In the genomic region with DNA sequence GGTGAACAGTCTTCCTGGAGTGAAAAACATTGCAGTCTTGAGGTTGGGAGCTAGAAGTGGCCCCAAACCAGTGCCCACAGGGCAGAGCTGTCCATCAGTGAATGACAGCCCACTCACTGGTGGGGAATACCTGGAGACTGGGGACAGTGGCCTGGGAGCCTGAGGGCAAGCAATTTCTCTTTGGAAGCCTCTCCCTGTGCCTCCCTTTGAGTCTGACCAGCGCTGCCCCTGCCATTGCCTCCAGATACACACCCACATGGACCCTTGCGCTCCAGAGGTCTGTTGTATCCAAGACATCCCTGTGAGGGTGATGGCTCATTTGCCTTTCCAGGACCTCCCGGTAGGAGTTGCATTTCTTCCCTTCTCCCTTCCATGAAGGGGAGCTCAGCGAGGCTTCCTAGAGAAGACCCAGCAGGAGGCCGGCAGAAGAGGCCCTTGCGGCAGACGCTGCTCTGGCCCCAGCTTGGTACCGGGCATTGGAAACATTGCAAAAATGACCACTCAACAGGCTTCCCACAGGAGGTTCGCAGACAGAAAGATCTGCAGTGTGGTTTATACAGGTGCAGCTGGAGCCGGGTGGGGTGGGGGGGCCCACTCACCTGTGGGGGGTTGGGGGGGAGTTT, we compare ENCODE assay signal across 9 cellular contexts. TPM values are rescaled to one million over a fixed set of nuclear protein-coding genes. Genes with fewer than 3 reads are reported as not detected.
DNase-seq lines count a peak whose midpoint lies in the region; ATAC-seq, FAIRE-seq and TF ChIP-seq lines count a peak whose summit lies in the region.
"Had no signal": no experiment of that assay in that cellular context is flagged by ENCODE, and none has a peak within 500 bp of the region (broad histone marks: within the 10 kb centered on the region; RNA-seq: fewer than 3 reads in every experiment).

No MANE protein-coding gene starts in this region.

- H3K4me3 ChIP-seq in CD4-positive, alpha-beta memory T cell (ENCODE audit: low read length in 2 of 2): peak overlapping the region; percentile 15 to 25
- H3K4me3 ChIP-seq in OCI-LY3 (ENCODE audit: low read length) (peak overlapping the region; percentile 55; the same call in 1 of the 2 replicates), H1 (ENCODE audit: extremely low read depth in 1 of 4, insufficient read depth in 2 of 4, low read depth in 3 of 4, low read length in 4 of 4) (no peak overlapping the region), trophoblast cell (ENCODE audit: low read depth, low read length) (no peak overlapping the region)

- H2BK5ac ChIP-seq in H1 (ENCODE audit: low read depth, low read length) (peak overlapping the region; percentile 10; the same call in 1 of the 2 replicates), trophoblast cell (ENCODE audit: low read depth, low read length, poor library complexity) (peak overlapping the region; percentile 68)

- H2BK12ac ChIP-seq in H1 (ENCODE audit: low read depth, low read length) (0 out of 2 replicates have a peak overlapping the region, but pooled peaks have one; percentile 68), trophoblast cell (ENCODE audit: low read length) (peak overlapping the region; percentile 55)

- peaks cover 97% of the 10 kb centered on the region for H3K79me2 ChIP-seq in OCI-LY3 (ENCODE audit: low read length)
- H3K79me2 ChIP-seq in H1 (ENCODE audit: control insufficient read depth in 1 of 2, insufficient read depth in 2 of 2, low read length in 2 of 2): peaks cover 0 to 50% of the 10 kb centered on the region in 2 experiments; a peak in 2 of 4 replicates
- peaks cover 12% of the 10 kb centered on the region for H3K79me2 ChIP-seq in trophoblast cell (ENCODE audit: control insufficient read depth, insufficient read depth, low read length, poor library complexity)

- peaks cover 69% of the 10 kb centered on the region for H4K20me1 ChIP-seq in OCI-LY3 (ENCODE audit: insufficient read depth, low read length)
- H4K20me1 ChIP-seq in H1 (replicated peaks in 1 of 2; ENCODE audit: control insufficient read depth in 1 of 2, insufficient read depth in 2 of 2, low read length in 2 of 2): peaks cover 4 to 14% of the 10 kb centered on the region in 2 experiments

- H4K91ac ChIP-seq in H1 (replicated peaks; ENCODE audit: insufficient read length, low read length) (peak overlapping the region; percentile 25), trophoblast cell (ENCODE audit: low read depth, low read length) (peak overlapping the region; percentile 57)

- TF ChIP-seq RAD21 in H1 (IDR thresholded peaks at IDR 0.05 in 1 of 2, conservative IDR thresholded peaks at IDR 0.05 in 1 of 2; ENCODE audit: low read depth in 2 of 2, low read length in 2 of 2): no peak

- no peaks in the 10 kb centered on the region for H3K23me2 ChIP-seq in H1 (ENCODE audit: low read depth, low read length)

- H3K4me1 Mint-ChIP-seq in CD4-positive, alpha-beta memory T cell: peaks cover 68 to 100% (median 93%) of the 10 kb centered on the region in 4 donors

- H3K9ac ChIP-seq in OCI-LY3 (ENCODE audit: low read length) (0 out of 2 replicates have a peak overlapping the region, but pooled peaks have one; percentile 44), H1 (replicated peaks in 1 of 4; ENCODE audit: extremely low read depth in 1 of 4, low read depth in 3 of 4, low read length in 3 of 4) (no peak overlapping the region; a peak in 1 of 7 replicates), trophoblast cell (ENCODE audit: low read length) (no peak overlapping the region)

- H4K5ac ChIP-seq in H1 (ENCODE audit: insufficient read length, low read depth, low read length): no peak overlapping the region

- H2BK20ac ChIP-seq in H1 (ENCODE audit: low read length): peak overlapping the region; percentile 5; the same call in 1 of the 2 replicates

- H4K12ac ChIP-seq in trophoblast cell (ENCODE audit: low read depth, low read length): no peak overlapping the region

- H3K4me2 ChIP-seq in OCI-LY3 (ENCODE audit: low read length): peak overlapping the region; percentile 80
- peak overlapping the region; percentile 33 to 37 for H3K4me2 ChIP-seq in H1 (ENCODE audit: insufficient read depth in 1 of 2, low read depth in 2 of 2, low read length in 2 of 2)
- H3K4me2 ChIP-seq in trophoblast cell (ENCODE audit: low read length): peak overlapping the region; percentile 28

- H3K23ac ChIP-seq in H1 (ENCODE audit: insufficient read length): no peak overlapping the region
- no peak overlapping the region for H3K23ac ChIP-seq in trophoblast cell (ENCODE audit: low read length)

- H3K27ac ChIP-seq in CD4-positive, alpha-beta memory T cell (ENCODE audit: low read depth, low read length): peak overlapping the region; percentile 82
- no peak overlapping the region for H3K27ac ChIP-seq in OCI-LY3 (ENCODE audit: low read length)
- H3K27ac ChIP-seq in H1 (ENCODE audit: low read depth, low read length): no peak overlapping the region
- H3K27ac ChIP-seq in trophoblast cell (ENCODE audit: low read depth, low read length): peak overlapping the region; percentile 78

- peaks cover 0 to 4% (median 0%) of the 10 kb centered on the region in 8 donors for H3K9me3 Mint-ChIP-seq in CD4-positive, alpha-beta memory T cell

- TF ChIP-seq CTCF in OCI-LY3 (IDR thresholded peaks at IDR 0.05; ENCODE audit: low read depth, low read length): no peak
- no peak for TF ChIP-seq CTCF in H1 (IDR thresholded peaks at IDR 0.05; ENCODE audit: control extremely low read depth in 1 of 3, insufficient read depth in 1 of 3, low read depth in 1 of 3, low read length in 3 of 3)

- H4K8ac ChIP-seq in H1 (ENCODE audit: extremely low read depth, insufficient read depth, low read length) (no peak overlapping the region), trophoblast cell (ENCODE audit: low read depth, low read length) (peak overlapping the region; percentile 14)

- no peaks in the 10 kb centered on the region for H3K36me3 ChIP-seq in CD4-positive, alpha-beta memory T cell (ENCODE audit: insufficient read depth, low read length)
- peaks cover 19% of the 10 kb centered on the region for H3K36me3 ChIP-seq in OCI-LY3 (replicated peaks; ENCODE audit: low read depth, low read length)
- H3K36me3 ChIP-seq in H1 (ENCODE audit: control insufficient read depth in 2 of 4, insufficient read depth in 4 of 4, low read length in 3 of 4): no peaks in the 10 kb centered on the region
- no peaks in the 10 kb centered on the region for H3K36me3 ChIP-seq in trophoblast cell (ENCODE audit: control insufficient read depth in 1 of 2, insufficient read depth in 2 of 2, low read length in 2 of 2)

- 79% methylated on average over 9 of the region's 10 CpGs; no CpG with 5 or more reads in 1 of the 2 experiments for WGBS in H1 (ENCODE audit: extremely low coverage in 1 of 2, insufficient coverage in 1 of 2, insufficient read length in 1 of 2, insufficient replicate concordance in 2 of 2, low coverage in 1 of 2, low lambda C conversion rate in 2 of 2, missing lambda C conversion rate in 1 of 2), 2 experiments
- no CpG with 5 or more reads among the region's 10 CpGs for WGBS in trophoblast cell (ENCODE audit: extremely low coverage, insufficient coverage, insufficient read length)

- H3K4ac ChIP-seq in H1 (replicated peaks; ENCODE audit: insufficient read length, low read depth, low read length) (peak overlapping the region; percentile 44), trophoblast cell (ENCODE audit: low read depth, low read length) (peak overlapping the region; percentile 77)

- H3K4me1 ChIP-seq in CD4-positive, alpha-beta memory T cell (ENCODE audit: insufficient read depth, low read length): peaks cover 99% of the 10 kb centered on the region
- peaks cover 71% of the 10 kb centered on the region for H3K4me1 ChIP-seq in OCI-LY3 (ENCODE audit: low read length)
- peaks cover 9 to 57% (median 47%) of the 10 kb centered on the region in 4 experiments for H3K4me1 ChIP-seq in H1 (replicated peaks in 1 of 4; ENCODE audit: control insufficient read depth in 3 of 4, insufficient read depth in 4 of 4, low read length in 3 of 4)
- peaks cover 58 to 70% of the 10 kb centered on the region in 2 experiments for H3K4me1 ChIP-seq in trophoblast cell (ENCODE audit: control insufficient read depth in 1 of 2, insufficient read depth in 2 of 2, low read length in 2 of 2)

- peak overlapping the region; percentile 32; the same call in 1 of the 2 replicates for H3K18ac ChIP-seq in H1 (ENCODE audit: extremely low read depth, low read length)
- H3K18ac ChIP-seq in trophoblast cell (ENCODE audit: low read length): peak overlapping the region; percentile 37

- no peak for DNase-seq in CD4-positive, alpha-beta memory T cell
- DNase-seq in H1 (ENCODE audit: low read depth in 1 of 2, low spot score in 2 of 2) (no peak), trophoblast cell (no peak), cerebellar nuclear complex (lab: John Stamatoyannopoulos, UW) (no peak), NCI-H345 treated with DMSO at 0.1 percent for 48 hours (lab: John Stamatoyannopoulos, UW; ENCODE audit: unreplicated experiment) (no peak), OCI-M2 (lab: John Stamatoyannopoulos, UW; ENCODE audit: unreplicated experiment) (no peak)

- no peaks in the 10 kb centered on the region for H3K27me3 ChIP-seq in CD4-positive, alpha-beta memory T cell (ENCODE audit: insufficient read depth, low read length)
- H3K27me3 ChIP-seq in OCI-LY3 (ENCODE audit: low read depth, low read length) (no peaks in the 10 kb centered on the region), H1 (replicated peaks in 1 of 4; ENCODE audit: control insufficient read depth in 3 of 4, extremely low read depth in 1 of 4, insufficient read depth in 3 of 4, low read length in 3 of 4) (no peaks in the 10 kb centered on the region), trophoblast cell (ENCODE audit: insufficient read depth, low read length) (no peaks in the 10 kb centered on the region)

- H3K56ac ChIP-seq in H1 (replicated peaks; ENCODE audit: insufficient read length, low read depth, low read length): no peak overlapping the region

- no peak for FAIRE-seq in H1 (lab: Jason Lieb, UNC)

- intact Hi-C loops in CD4-positive, alpha-beta memory T cell (cut with micrococcal nuclease): loop anchor here (1.0 to 5.0 kb wide), 3 partner anchors 18 to 373 kb away; partner anchors contain the start of gene MTMR10

- H3K36me3 Mint-ChIP-seq in CD4-positive, alpha-beta memory T cell: peaks cover 7 to 15% of the 10 kb centered on the region in 2 donors

- CTCF ChIA-PET in CD4-positive, alpha-beta memory T cell (lab: Charles Lee; ENCODE audit: partially characterized antibody): interaction anchor here (0.7 to 11.3 kb wide), 36 partner anchors 8 to 164 kb away, joined by 3 to 137 read pairs (median 6); partner anchors contain the start of gene KLF13
- CTCF ChIA-PET in H1 (lab: Charles Lee; ENCODE audit: partially characterized antibody): interaction anchor here (0.7 to 4.1 kb wide), 16 partner anchors 8 to 236 kb away, joined by 3 to 31 read pairs (median 6); no protein-coding TSS in a partner anchor

- POLR2A ChIA-PET in CD4-positive, alpha-beta memory T cell (lab: Charles Lee; ENCODE audit: partially characterized antibody): interaction anchor here (1.2 to 23.9 kb wide), 18 partner anchors 13 to 150 kb away, joined by 3 to 562 read pairs (median 22); partner anchors contain the start of gene KLF13
- POLR2A ChIA-PET in H1 (lab: Charles Lee; ENCODE audit: partially characterized antibody): interaction anchor here (1.0 to 1.9 kb wide), 5 partner anchors 10 to 58 kb away, joined by 3 to 6 read pairs (median 4); partner anchors contain the start of gene KLF13

- H2AFZ ChIP-seq in OCI-LY3 (ENCODE audit: low read depth, low read length): no peak overlapping the region
- no peak overlapping the region for H2AFZ ChIP-seq in H1 (ENCODE audit: low read length)
- peak overlapping the region; percentile 12 for H2AFZ ChIP-seq in trophoblast cell (ENCODE audit: insufficient read depth, low read length, poor library complexity)

- 0 out of 2 replicates have a peak overlapping the region, but pooled peaks have one; percentile 26 for H2AK5ac ChIP-seq in H1 (ENCODE audit: low read depth, low read length)
- peak overlapping the region; percentile 25 for H2AK5ac ChIP-seq in trophoblast cell (ENCODE audit: low read length)

- H2BK15ac ChIP-seq in H1 (ENCODE audit: low read length): no peak overlapping the region; the same call in 1 of the 2 replicates

- H3K9me3 ChIP-seq in CD4-positive, alpha-beta memory T cell (ENCODE audit: control insufficient read depth in 1 of 2, low read length in 2 of 2): no peaks in the 10 kb centered on the region
- H3K9me3 ChIP-seq in OCI-LY3 (ENCODE audit: insufficient read depth, low read length) (no peaks in the 10 kb centered on the region), H1 (ENCODE audit: insufficient read depth in 2 of 2, low read depth in 1 of 2, low read length in 1 of 2) (no peaks in the 10 kb centered on the region), trophoblast cell (ENCODE audit: insufficient read depth, low read depth, low read length) (no peaks in the 10 kb centered on the region)

- no peak for ATAC-seq in GM21367 (IDR thresholded peaks at IDR 0.05; ENCODE audit: unreplicated experiment)
- ATAC-seq: PC-3 had no signal

- peak overlapping the region; percentile 79 to 91 (median 84) for H3K4me3 Mint-ChIP-seq in CD4-positive, alpha-beta memory T cell

- H3K14ac ChIP-seq in H1 (ENCODE audit: insufficient read length): no peak overlapping the region
- H3K14ac ChIP-seq in trophoblast cell (ENCODE audit: low read length): peak overlapping the region; percentile 36

- peak overlapping the region; percentile 91 to 98 (median 96) for H3K27ac Mint-ChIP-seq in CD4-positive, alpha-beta memory T cell

- no peak for TF ChIP-seq POLR2A in H1 (IDR thresholded peaks at IDR 0.05; ENCODE audit: control extremely low read depth in 1 of 2, low read depth in 2 of 2, low read length in 2 of 2)

- H2BK120ac ChIP-seq in H1 (replicated peaks; ENCODE audit: low read depth, low read length) (no peak overlapping the region), trophoblast cell (ENCODE audit: insufficient read depth, low read length, poor library complexity) (peak overlapping the region; percentile 27)

- H3K79me1 ChIP-seq in H1 (ENCODE audit: low read depth, low read length) (peaks cover 19% of the 10 kb centered on the region), trophoblast cell (ENCODE audit: low read length) (peaks cover 34% of the 10 kb centered on the region)

- H3K27me3 Mint-ChIP-seq in CD4-positive, alpha-beta memory T cell: no peaks in the 10 kb centered on the region

- no peak for TF ChIP-seq EP300 in H1 (IDR thresholded peaks at IDR 0.05; ENCODE audit: borderline replicate concordance in 1 of 2, low read depth in 2 of 2, low read length in 2 of 2)

RNA-seq across cellular contexts. Expression of gene KLF13, which starts 38.5 kb away (rescaled TPM):
- 100 to 1,000 TPM; 197 to 202 TPM for total RNA-seq in CD4-positive, alpha-beta memory T cell
- 10 to 100 TPM; 22.0 to 82.2 TPM for polyA plus RNA-seq in CD4-positive, alpha-beta memory T cell
- 32.4 and 33.4 TPM in 2 replicates for total RNA-seq in H1 (2021; fragmentation: NEBNext Ultra II Directional; extraction: Animal tissue kit (Norgen Biotek cat#: 25700))
- 15.7 and 18.3 TPM in 2 replicates for polyA plus RNA-seq in H1 (2011; rRNA removed)
- polyA plus RNA-seq in H1 (2011; cell fraction: cytosol; rRNA removed): 16.2 TPM
- 17.3 TPM for polyA plus RNA-seq in H1 (2011; cell fraction: nucleus; rRNA removed)
- polyA plus RNA-seq in H1 (2012, experiment 1 of 2): 21.5 to 39.3 TPM (median 24.4 TPM) in 4 replicates
- polyA plus RNA-seq in H1 (2012, experiment 2 of 2): 13.0 TPM
- polyA plus RNA-seq in H1 (2013, experiment 1 of 2): 34.5 TPM
- polyA plus RNA-seq in H1 (2013, experiment 2 of 2): 37.8 TPM
- polyA minus RNA-seq in H1 (2011; rRNA and poly(A)+ RNA removed): 15.4 and 21.4 TPM in 2 replicates
- polyA minus RNA-seq in H1 (2011; cell fraction: cytosol; rRNA and poly(A)+ RNA removed): 21.7 TPM
- polyA minus RNA-seq in H1 (2011; cell fraction: nucleus; rRNA and poly(A)+ RNA removed): 10.9 TPM
- polyA plus RNA-seq in trophoblast cell (2013): 76.0 and 79.4 TPM in 2 replicates

Comparison
In these comparisons a context has a peak if more than half of its experiments do, and no peak if none do; other contexts are left out.
1. H3K27ac ChIP-seq: peak in CD4-positive, alpha-beta memory T cell (single experiment) and trophoblast cell (single experiment); none in OCI-LY3 (single experiment) and H1 (single experiment).
2. H3K4me3 ChIP-seq: peak in CD4-positive, alpha-beta memory T cell (2 of 2) and OCI-LY3 (single experiment); none in H1 (0 of 4) and trophoblast cell (single experiment).
3. H3K4me2 ChIP-seq: peak in every context shown above with its lines; median percentile 80 in OCI-LY3; 35 in H1; 28 in trophoblast cell.